In the genomic region with DNA sequence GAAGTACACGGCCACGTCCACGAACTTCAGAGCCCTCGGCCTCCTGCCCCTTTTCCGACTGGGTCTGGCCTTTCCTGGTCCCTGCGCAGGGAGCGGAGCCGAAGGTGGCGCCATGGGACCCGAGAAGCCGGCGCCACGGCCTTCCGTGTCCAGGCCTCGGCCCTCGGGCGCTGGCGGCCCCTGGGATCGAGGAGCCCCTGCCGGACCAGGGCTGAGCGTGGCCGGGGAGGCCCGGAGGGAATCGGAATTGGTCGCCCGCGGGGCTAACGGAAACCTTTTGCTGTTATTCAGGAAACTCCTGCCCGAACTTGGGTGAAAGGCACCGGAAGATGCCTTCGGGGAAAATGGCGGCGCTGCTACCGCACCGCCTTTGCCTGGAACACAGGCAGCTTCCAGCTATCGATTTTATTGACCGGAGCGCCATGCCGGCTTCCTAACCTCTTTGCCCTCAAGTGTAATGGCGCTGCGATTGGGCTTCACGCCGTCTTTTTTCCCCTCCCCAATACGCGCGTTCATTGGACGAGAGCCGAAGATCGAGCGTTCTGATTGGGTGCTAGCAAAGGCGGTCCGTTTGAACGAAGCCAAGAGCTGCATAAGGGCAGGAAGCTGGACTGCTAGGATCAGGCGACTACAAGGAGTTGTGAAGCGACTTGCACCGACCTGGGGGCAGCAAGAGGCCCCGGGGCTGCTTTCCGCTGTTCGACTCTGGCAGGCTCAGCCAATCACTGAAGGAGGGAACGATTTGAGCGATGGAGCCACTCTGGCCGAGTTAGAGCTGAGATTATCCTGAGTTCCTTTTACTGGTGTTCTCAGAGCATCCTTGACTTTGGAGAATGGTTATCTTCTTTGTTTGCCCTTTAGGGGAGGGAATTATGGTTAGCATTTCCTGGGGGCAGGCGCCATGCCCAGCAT, we compare ENCODE assay signal across 8 cellular contexts. TPM values are rescaled to one million over a fixed set of nuclear protein-coding genes. Genes with fewer than 3 reads are reported as not detected.
A peak's percentile ranks its signal among the peaks of the same experiment; 100 is the strongest.
DNase-seq lines count a peak whose midpoint lies in the region; ATAC-seq, FAIRE-seq and TF ChIP-seq lines count a peak whose summit lies in the region.

Gene ZNF689, minus strand, starts transcription at position 462 of the 912 bp plus-strand sequence. Its CDS starts 348 bp downstream, at position 114.

- peak; percentile 89 for DNase-seq in GM12891 (ENCODE audit: insufficient read length, low spot score)
- DNase-seq in NCI-H146 (lab: John Stamatoyannopoulos, UW), result peak; percentile 98
- DNase-seq in T-helper 1 cell, result peak; percentile 85 to 95 (median 90)
- peak; percentile 95 to 97 (median 96) for DNase-seq in adrenal gland
- peak; percentile 91 to 96 for DNase-seq in heart right ventricle
- DNase-seq in posterior cingulate gyrus, result peak; percentile 93 to 99 (median 98)
- DNase-seq in upper lobe of right lung, result peak; percentile 92

- no peaks in the 10 kb centered on the region for H3K27me3 ChIP-seq in adrenal gland
- no peaks in the 10 kb centered on the region for H3K27me3 ChIP-seq in heart right ventricle
- H3K27me3 ChIP-seq in upper lobe of right lung, result no peaks in the 10 kb centered on the region

- peak; percentile 90 for FAIRE-seq in GM12891 (lab: Jason Lieb, UNC)

- TF ChIP-seq CTCF in adrenal gland (IDR thresholded peaks at IDR 0.05) (no peak), heart right ventricle (IDR thresholded peaks at IDR 0.05) (no peak), upper lobe of right lung (IDR thresholded peaks at IDR 0.05) (no peak)

- intact Hi-C loops in adrenal gland (cut with DNase I), result loop anchor here in 1 of 2 donors (10.0 kb wide), 1 partner anchor 45 kb away; no protein-coding TSS in a partner anchor
- intact Hi-C loops in heart right ventricle (cut with DNase I), result loop anchor here in 4 of 10 donors (10.0 kb wide), 4 partner anchors 75 to 195 kb away; partner anchors contain the start of genes SEPHS2 (in 2 of the 4) and ZNF747 (in 1 of the 4)
- intact Hi-C loops in posterior cingulate gyrus (cut with DNase I), result no loop called here
- intact Hi-C loops in upper lobe of right lung (cut with DNase I), result no loop called here

- H3K4me3 ChIP-seq in adrenal gland (peak within 1 kb of the TSS; percentile 3 to 91 (median 74)), heart right ventricle (peak within 1 kb of the TSS; percentile 51 to 98 (median 93)), upper lobe of right lung (peak within 1 kb of the TSS; percentile 99)

- peaks cover 0 to 26% of the 10 kb centered on the region in 2 donors for H3K36me3 ChIP-seq in adrenal gland (replicated peaks in 1 of 2)
- H3K36me3 ChIP-seq in heart right ventricle, result peaks cover 0 to 35% (median 15%) of the 10 kb centered on the region in 9 donors
- peaks cover 30% of the 10 kb centered on the region for H3K36me3 ChIP-seq in upper lobe of right lung

- TF ChIP-seq POLR2A in GM12891 (IDR thresholded peaks at IDR 0.05; ENCODE audit: low read depth, low read length) (peak; percentile 74), adrenal gland (IDR thresholded peaks at IDR 0.05) (peak; percentile 37 to 75)

- H3K27ac ChIP-seq in adrenal gland, result peak within 1 kb of the TSS; percentile 85 to 97 (median 91)
- H3K27ac ChIP-seq in heart right ventricle, result peak within 1 kb of the TSS; percentile 66 to 99 (median 98)
- peak within 1 kb of the TSS; percentile 99 for H3K27ac ChIP-seq in upper lobe of right lung

- ATAC-seq in HG02840 (IDR thresholded peaks at IDR 0.05; ENCODE audit: low FRiP score, unreplicated experiment), result peak; percentile 71
- ATAC-seq in heart right ventricle, result peak; percentile 96 to 99 (median 99)
- peak; percentile 97 for ATAC-seq in upper lobe of right lung

- H3K9me3 ChIP-seq in adrenal gland (replicated peaks in 1 of 3) (no peaks in the 10 kb centered on the region), heart right ventricle (no peaks in the 10 kb centered on the region), upper lobe of right lung (no peaks in the 10 kb centered on the region)

- 0 to 1% (median 0%) methylated on average over 30 to 63 of the region's 63 CpGs for WGBS in adrenal gland, 4 donors
- 0 to 1% methylated on average over 63 of the region's 63 CpGs for WGBS in heart right ventricle, 2 donors

- H3K4me1 ChIP-seq in adrenal gland (replicated peaks in 1 of 2) (peaks cover 5% of the 10 kb centered on the region in 2 donors), heart right ventricle (peaks cover 0 to 33% (median 15%) of the 10 kb centered on the region in 9 donors), upper lobe of right lung (peaks cover 9% of the 10 kb centered on the region)

TF ChIP-seq in GM12891, 5 proteins besides CTCF, POLR2A, EP300 and RAD21:
- TF ChIP-seq TAF1 (IDR thresholded peaks at IDR 0.05; ENCODE audit: low read depth, low read length) (peak; percentile 94), POLR2AphosphoS5 (IDR thresholded peaks at IDR 0.05; ENCODE audit: low read depth, low read length) (peak; percentile 63), POU2F2 (IDR thresholded peaks at IDR 0.05; ENCODE audit: low read depth, low read length) (peak; percentile 45; the same call in 1 of the 2 replicates), SPI1 (IDR thresholded peaks at IDR 0.05; ENCODE audit: low read depth, low read length) (no peak)

RNA-seq across cellular contexts. Expression of gene ZNF689, which starts in this region (rescaled TPM):
- polyA plus RNA-seq in GM12891 (2012; ENCODE audit: low read depth, missing spikeins), result 5.2 TPM
- total RNA-seq in adrenal gland (10 to 100 TPM in 4 of 8 donors, 1 to 10 TPM in 4; 7.9 to 12.9 (median 10.1) TPM), heart right ventricle (1 to 10 TPM; 4.0 to 7.4 (median 5.6) TPM), upper lobe of right lung (7.2 TPM)
- polyA plus RNA-seq in adrenal gland (1 to 10 TPM; 2.9 to 6.4 (median 3.2) TPM), heart right ventricle (1 to 10 TPM; 2.7 to 3.1 TPM)

Comparison
In these comparisons a context has a peak if more than half of its experiments do, and no peak if none do; other contexts are left out.
1. Peak in every context shown above with its lines: DNase-seq, ATAC-seq, H3K4me3 ChIP-seq and H3K27ac ChIP-seq.